ENCODE assay signal across 2 cellular contexts in genomic region chr6:130274007-130274406, GRCh38.
TF ChIP-seq lines count a peak whose summit lies in the region.

No MANE protein-coding gene starts in this region.

TF ChIP-seq in HEK293, 187 proteins besides CTCF, POLR2A, EP300 and RAD21:
- TF ChIP-seq ZNF366 (tag by site-specific recombination; conservative IDR thresholded peaks at IDR 0.05) = no peak
- peak; percentile 88 for TF ChIP-seq SETDB1 (IDR thresholded peaks at IDR 0.05; ENCODE audit: insufficient read length, low read length)
- no peak for TF ChIP-seq ZNF132 (tag by site-specific recombination; IDR thresholded peaks at IDR 0.05; ENCODE audit: borderline replicate concordance)
- peak; percentile 83 for TF ChIP-seq ZNF791 (tag by site-specific recombination; IDR thresholded peaks at IDR 0.05)

TF ChIP-seq in GM12878, 131 proteins besides CTCF, POLR2A, EP300 and RAD21:
- TF ChIP-seq CBX5 (IDR thresholded peaks at IDR 0.05; ENCODE audit: low read depth) = peak; percentile 88
- no peak for TF ChIP-seq RB1 (IDR thresholded peaks at IDR 0.05; ENCODE audit: borderline replicate concordance)
